In the genomic region with DNA sequence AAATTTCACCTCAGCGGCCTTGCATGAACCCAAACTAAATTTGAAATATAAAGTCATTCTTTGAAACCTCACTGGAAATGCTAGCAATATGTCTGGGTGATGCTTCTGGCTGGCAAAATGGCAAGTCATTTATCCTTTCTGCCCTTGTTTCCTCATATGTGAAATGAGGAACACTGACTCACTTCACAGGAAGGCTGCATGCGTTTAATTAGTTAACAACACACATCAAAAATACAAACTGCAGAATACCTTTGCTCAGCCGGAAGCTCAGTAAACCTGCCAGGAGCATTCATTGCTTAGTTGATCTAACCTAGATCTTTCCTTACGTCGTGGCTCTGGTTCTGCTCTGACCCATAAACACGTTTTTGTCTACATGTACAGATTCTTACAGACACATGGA, we compare ENCODE assay signal across 14 cellular contexts.
A peak's percentile ranks its signal among the peaks of the same experiment; 100 is the strongest.
DNase-seq lines count a peak whose midpoint lies in the region; ATAC-seq, FAIRE-seq and TF ChIP-seq lines count a peak whose summit lies in the region.
"Had no signal": no experiment of that assay in that cellular context is flagged by ENCODE, and none has a peak within 500 bp of the region (broad histone marks: within the 10 kb centered on the region; RNA-seq: fewer than 3 reads in every experiment).

No MANE protein-coding gene starts in this region.

- H3K4me1 ChIP-seq in foreskin keratinocyte = peaks cover 10% of the 10 kb centered on the region
- H3K4me1 ChIP-seq: BLaER1, prostate gland had no signal

- H3K27me3 Mint-ChIP-seq in CD14-positive monocyte (ENCODE audit: low read depth in 3 of 3) (peaks cover 0 to 2% (median 0%) of the 10 kb centered on the region in 3 donors), T-helper 17 cell (no peaks in the 10 kb centered on the region)
- no peaks in the 10 kb centered on the region for H3K27me3 Mint-ChIP-seq in activated CD8-positive, alpha-beta memory T cell treated with anti-CD3 and anti-CD28 coated beads, Interleukin-2, amount 10 ng/mL, durations not matched to agents 7 days and 5 days

- H3K9me3 Mint-ChIP-seq in CD14-positive monocyte = peaks cover 0 to 4% (median 0%) of the 10 kb centered on the region in 7 donors
- H3K9me3 Mint-ChIP-seq in activated CD8-positive, alpha-beta memory T cell treated with anti-CD3 and anti-CD28 coated beads, Interleukin-2, amount 10 ng/mL, durations not matched to agents 7 days and 5 days (ENCODE audit: low read depth) = no peaks in the 10 kb centered on the region

- H3K4me3 Mint-ChIP-seq in CD14-positive monocyte (peak overlapping the region in 1 of 2 donors; percentile 54), T-helper 17 cell (no peak overlapping the region)
- H3K4me3 Mint-ChIP-seq in activated CD8-positive, alpha-beta memory T cell treated with anti-CD3 and anti-CD28 coated beads, Interleukin-2, amount 10 ng/mL, durations not matched to agents 7 days and 5 days = no peak overlapping the region

- H3K4me1 Mint-ChIP-seq in CD14-positive monocyte (peaks cover 2% of the 10 kb centered on the region), T-helper 17 cell (peaks cover 16% of the 10 kb centered on the region)
- H3K4me1 Mint-ChIP-seq in activated CD8-positive, alpha-beta memory T cell treated with anti-CD3 and anti-CD28 coated beads, Interleukin-2, amount 10 ng/mL, durations not matched to agents 7 days and 5 days = peaks cover 8% of the 10 kb centered on the region

- CTCF ChIA-PET in activated CD8-positive, alpha-beta memory T cell treated with anti-CD3 and anti-CD28 coated beads, Interleukin-2, amount 10 ng/mL, durations not matched to agents 7 days and 5 days (lab: Charles Lee) = interaction anchor here (0.6 kb wide), 1 partner anchor 13 kb away, joined by 3 read pairs; no protein-coding TSS in a partner anchor

- ATAC-seq in T-helper 17 cell (peak; percentile 45), foreskin keratinocyte (peak; percentile 32), GM18502 (IDR thresholded peaks at IDR 0.05; ENCODE audit: poor library complexity, unreplicated experiment) (no peak)
- ATAC-seq in activated CD8-positive, alpha-beta memory T cell treated with anti-CD3 and anti-CD28 coated beads, Interleukin-2, amount 10 ng/mL, durations not matched to agents 7 days and 5 days = no peak
- ATAC-seq: Panc1 had no signal

- intact Hi-C loops in CD14-positive monocyte (cut with micrococcal nuclease) = loop anchor here in 1 of 2 donors (5.0 kb wide), 2 partner anchors 68 to 212 kb away; no protein-coding TSS in a partner anchor

- no peak for TF ChIP-seq CTCF in CD14-positive monocyte (IDR thresholded peaks at IDR 0.05)
- TF ChIP-seq CTCF in foreskin keratinocyte (conservative IDR thresholded peaks at IDR 0.05) = no peak

- peak; percentile 87 for FAIRE-seq in GM19239 (lab: Jason Lieb, UNC)

- H3K27ac ChIP-seq in foreskin keratinocyte = no peak overlapping the region
- H3K27ac ChIP-seq: BLaER1, prostate gland had no signal

- no peaks in the 10 kb centered on the region for H3K27me3 ChIP-seq in foreskin keratinocyte
- H3K27me3 ChIP-seq: BLaER1 had no signal

- H3K27ac Mint-ChIP-seq in CD14-positive monocyte (peak overlapping the region in 3 of 7 donors; percentile 96 to 98 (median 98)), T-helper 17 cell (peak overlapping the region; percentile 32)
- no peak overlapping the region for H3K27ac Mint-ChIP-seq in activated CD8-positive, alpha-beta memory T cell treated with anti-CD3 and anti-CD28 coated beads, Interleukin-2, amount 10 ng/mL, durations not matched to agents 7 days and 5 days

- DNase-seq in CD14-positive monocyte (ENCODE audit: low spot score) (peak; percentile 69), GM19239 (ENCODE audit: insufficient read length, low spot score) (no peak), T-helper 17 cell (no peak), foreskin keratinocyte (no peak), hypothalamus (lab: John Stamatoyannopoulos, UW) (no peak), NCI-H2227 (lab: John Stamatoyannopoulos, UW; ENCODE audit: unreplicated experiment) (no peak)
- DNase-seq in activated CD8-positive, alpha-beta memory T cell treated with anti-CD3 and anti-CD28 coated beads, Interleukin-2, amount 10 ng/mL, durations not matched to agents 7 days and 5 days = no peak
- DNase-seq: caudate nucleus, GF-D8, T-helper 9 cell had no signal

- H3K36me3 Mint-ChIP-seq in CD14-positive monocyte = no peaks in the 10 kb centered on the region
- H3K36me3 Mint-ChIP-seq in T-helper 17 cell (ENCODE audit: low read depth) = no peaks in the 10 kb centered on the region
- H3K36me3 Mint-ChIP-seq in activated CD8-positive, alpha-beta memory T cell treated with anti-CD3 and anti-CD28 coated beads, Interleukin-2, amount 10 ng/mL, durations not matched to agents 7 days and 5 days = no peaks in the 10 kb centered on the region

- H3K9me3 ChIP-seq in T-helper 17 cell (ENCODE audit: control insufficient read depth, low read length, poor library complexity, severe bottlenecking) = no peaks in the 10 kb centered on the region
- H3K9me3 ChIP-seq: BLaER1, prostate gland had no signal

Comparison
In these comparisons a context has a peak if more than half of its experiments do, and no peak if none do; other contexts are left out.
1. ATAC-seq: peak in T-helper 17 cell (single experiment) and foreskin keratinocyte (single experiment); none in activated CD8-positive, alpha-beta memory T cell treated with anti-CD3 and anti-CD28 coated beads, Interleukin-2, amount 10 ng/mL, durations not matched to agents 7 days and 5 days (single experiment) and GM18502 (single experiment).